In the genomic region with DNA sequence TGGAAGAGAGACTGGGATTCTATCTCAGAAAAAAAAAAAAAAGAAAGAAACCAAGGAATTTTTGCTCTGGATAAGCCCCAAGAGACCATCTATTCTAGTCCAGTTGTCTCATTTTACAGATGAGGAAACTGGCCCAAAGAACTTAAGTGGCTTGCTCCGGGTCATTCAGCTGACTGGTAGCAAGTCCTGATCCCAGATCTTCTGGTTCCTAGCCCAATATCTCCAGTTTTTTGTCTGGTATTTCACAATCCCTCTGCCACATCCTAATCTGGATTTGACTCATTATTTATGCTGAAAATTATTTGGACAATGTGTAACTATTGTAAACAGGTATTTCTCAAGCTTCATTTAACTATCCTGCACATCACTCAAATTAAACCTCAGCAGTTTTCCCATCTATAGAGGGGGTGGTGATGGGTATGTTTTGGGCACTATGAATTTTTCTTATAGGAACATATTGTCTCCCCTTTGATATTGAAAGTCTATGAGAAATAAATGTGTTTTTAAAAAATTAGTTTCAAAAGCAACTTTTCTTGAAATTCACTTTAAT, we compare ENCODE assay signal across 17 cellular contexts. TPM values are rescaled to one million over a fixed set of nuclear protein-coding genes. Genes with fewer than 3 reads are reported as not detected.
DNase-seq lines count a peak whose midpoint lies in the region; ATAC-seq and TF ChIP-seq lines count a peak whose summit lies in the region.
"Had no signal": no experiment of that assay in that cellular context is flagged by ENCODE, and none has a peak within 500 bp of the region (broad histone marks: within the 10 kb centered on the region; RNA-seq: fewer than 3 reads in every experiment).

No MANE protein-coding gene starts in this region.

- H3K27ac ChIP-seq in sigmoid colon, result peak overlapping the region in 3 of 4 donors; percentile 2 to 53 (median 51)
- H3K27ac ChIP-seq in colonic mucosa, result no peak overlapping the region
- H3K27ac ChIP-seq: BLaER1 treated with 17β-estradiol and CSF1 and Interleukin-3, amounts not matched to agents 10 nM and 100 nM; epithelial cell of prostate; ovary had no signal

- no peak for TF ChIP-seq EP300 in sigmoid colon (IDR thresholded peaks at IDR 0.05)

- no peak for ATAC-seq in T-helper 17 cell
- ATAC-seq: left colon had no signal

- WGBS in sigmoid colon, 2 donors, result 76 to 86% methylated on average over 1 of the region's 1 CpG

- no peaks in the 10 kb centered on the region for H3K9me3 ChIP-seq in T-helper 17 cell (ENCODE audit: control insufficient read depth, low read length, poor library complexity, severe bottlenecking)
- no peaks in the 10 kb centered on the region for H3K9me3 ChIP-seq in sigmoid colon
- no peaks in the 10 kb centered on the region for H3K9me3 ChIP-seq in colonic mucosa
- H3K9me3 ChIP-seq: BLaER1 treated with 17β-estradiol and CSF1 and Interleukin-3, amounts not matched to agents 10 nM and 100 nM; ovary had no signal

- DNase-seq in AG20443 (ENCODE audit: low spot score) (peak; percentile 53), T-helper 17 cell (no peak), fibroblast of the conjunctiva (ENCODE audit: low read depth) (peak; percentile 14), sigmoid colon (no peak), nephron progenitor cell (no peak), HUDEP-2 (lab: John Stamatoyannopoulos, UW; ENCODE audit: unreplicated experiment in 76 of 76) (no peak), UCSD-AML1 (lab: John Stamatoyannopoulos, UW; ENCODE audit: unreplicated experiment) (no peak), colonic mucosa (no peak)
- DNase-seq: activated CD4-positive, alpha-beta memory T cell treated with anti-CD3 and anti-CD28 coated beads for 36 hours; DMS153; left colon; NCI-H1930; NCI-H524 treated with DMSO at 0.1 percent for 48 hours; ovary had no signal

- H3K4me1 ChIP-seq in sigmoid colon, result peaks cover 0 to 50% (median 40%) of the 10 kb centered on the region in 4 donors
- H3K4me1 ChIP-seq in colonic mucosa, result no peaks in the 10 kb centered on the region

- H3K36me3 ChIP-seq in sigmoid colon, result no peaks in the 10 kb centered on the region
- H3K36me3 ChIP-seq in colonic mucosa, result no peaks in the 10 kb centered on the region
- H3K36me3 ChIP-seq: ovary had no signal

- TF ChIP-seq POLR2A in sigmoid colon (IDR thresholded peaks at IDR 0.05), result no peak

- no peak overlapping the region for H3K9ac ChIP-seq in colonic mucosa (ENCODE audit: low read depth in 2 of 2, low read length in 2 of 2)
- H3K9ac ChIP-seq: BLaER1 treated with 17β-estradiol and CSF1 and Interleukin-3, amounts not matched to agents 10 nM and 100 nM had no signal

- H3K27ac Mint-ChIP-seq in T-helper 17 cell, result peak overlapping the region; percentile 27
- H3K27ac Mint-ChIP-seq in nephron progenitor cell, result no peak overlapping the region
- H3K27ac Mint-ChIP-seq: activated CD4-positive, alpha-beta memory T cell treated with anti-CD3 and anti-CD28 coated beads for 36 hours; stimulated activated naive CD8-positive, alpha-beta T cell treated with anti-CD3 and anti-CD28 coated beads, Interleukin-15, Interleukin-2, amounts not matched to agents 100 ng/mL and 50 ng/mL, for 24 hours had no signal

- no peak overlapping the region for H3K4me3 ChIP-seq in sigmoid colon
- H3K4me3 ChIP-seq in colonic mucosa, result no peak overlapping the region
- H3K4me3 ChIP-seq: BLaER1 treated with 17β-estradiol and CSF1 and Interleukin-3, amounts not matched to agents 10 nM and 100 nM; ovary had no signal

- H3K36me3 Mint-ChIP-seq in T-helper 17 cell (ENCODE audit: low read depth), result peaks cover 2% of the 10 kb centered on the region
- H3K36me3 Mint-ChIP-seq in nephron progenitor cell (ENCODE audit: low read depth), result peaks cover 32% of the 10 kb centered on the region

- intact Hi-C loops in sigmoid colon (cut with DNase I) (no loop called here), colonic mucosa (cut with DNase I) (no loop called here)

- TF ChIP-seq CTCF in sigmoid colon (IDR thresholded peaks at IDR 0.05) (no peak), nephron progenitor cell (IDR thresholded peaks at IDR 0.05) (no peak), colonic mucosa (IDR thresholded peaks at IDR 0.05) (no peak)

- no peak overlapping the region for H3K4me3 Mint-ChIP-seq in T-helper 17 cell
- H3K4me3 Mint-ChIP-seq in nephron progenitor cell, result no peak overlapping the region
- H3K4me3 Mint-ChIP-seq: activated CD4-positive, alpha-beta memory T cell treated with anti-CD3 and anti-CD28 coated beads for 36 hours; stimulated activated naive CD8-positive, alpha-beta T cell treated with anti-CD3 and anti-CD28 coated beads, Interleukin-15, Interleukin-2, amounts not matched to agents 100 ng/mL and 50 ng/mL, for 24 hours had no signal

- H3K4me1 Mint-ChIP-seq in T-helper 17 cell (peaks cover 18% of the 10 kb centered on the region), nephron progenitor cell (peaks cover 26% of the 10 kb centered on the region)

- H3K27me3 ChIP-seq in sigmoid colon (no peaks in the 10 kb centered on the region), colonic mucosa (no peaks in the 10 kb centered on the region)
- H3K27me3 ChIP-seq: BLaER1 treated with 17β-estradiol and CSF1 and Interleukin-3, amounts not matched to agents 10 nM and 100 nM; ovary had no signal

- H3K27me3 Mint-ChIP-seq in T-helper 17 cell (no peaks in the 10 kb centered on the region), nephron progenitor cell (ENCODE audit: low read depth, poor library complexity) (no peaks in the 10 kb centered on the region)
- H3K27me3 Mint-ChIP-seq: activated CD4-positive, alpha-beta memory T cell treated with anti-CD3 and anti-CD28 coated beads for 36 hours; stimulated activated naive CD8-positive, alpha-beta T cell treated with anti-CD3 and anti-CD28 coated beads, Interleukin-15, Interleukin-2, amounts not matched to agents 100 ng/mL and 50 ng/mL, for 24 hours had no signal

- H3K9me3 Mint-ChIP-seq in nephron progenitor cell, result no peaks in the 10 kb centered on the region
- H3K9me3 Mint-ChIP-seq: activated CD4-positive, alpha-beta memory T cell treated with anti-CD3 and anti-CD28 coated beads for 36 hours; stimulated activated naive CD8-positive, alpha-beta T cell treated with anti-CD3 and anti-CD28 coated beads, Interleukin-15, Interleukin-2, amounts not matched to agents 100 ng/mL and 50 ng/mL, for 24 hours had no signal

RNA-seq across cellular contexts. Expression of gene PPP2R5E, which starts 43.4 kb away (rescaled TPM):
- total RNA-seq in T-helper 17 cell (10 to 100 TPM; 38.5 to 44.3 TPM), sigmoid colon (10 to 100 TPM; 23.7 to 28.9 (median 25.4) TPM), colonic mucosa (10 to 100 TPM; 58.0 to 62.7 TPM)
- polyA plus RNA-seq in sigmoid colon, result 10 to 100 TPM; 10.8 to 14.5 (median 13.2) TPM

Comparison
In these comparisons a context has a peak if more than half of its experiments do, and no peak if none do; other contexts are left out.
1. DNase-seq: peak in AG20443 (single experiment) and fibroblast of the conjunctiva (single experiment); none in T-helper 17 cell (0 of 3), sigmoid colon (single experiment), nephron progenitor cell (single experiment), HUDEP-2 (0 of 76), UCSD-AML1 (single experiment) and colonic mucosa (single experiment).